In the genomic region with DNA sequence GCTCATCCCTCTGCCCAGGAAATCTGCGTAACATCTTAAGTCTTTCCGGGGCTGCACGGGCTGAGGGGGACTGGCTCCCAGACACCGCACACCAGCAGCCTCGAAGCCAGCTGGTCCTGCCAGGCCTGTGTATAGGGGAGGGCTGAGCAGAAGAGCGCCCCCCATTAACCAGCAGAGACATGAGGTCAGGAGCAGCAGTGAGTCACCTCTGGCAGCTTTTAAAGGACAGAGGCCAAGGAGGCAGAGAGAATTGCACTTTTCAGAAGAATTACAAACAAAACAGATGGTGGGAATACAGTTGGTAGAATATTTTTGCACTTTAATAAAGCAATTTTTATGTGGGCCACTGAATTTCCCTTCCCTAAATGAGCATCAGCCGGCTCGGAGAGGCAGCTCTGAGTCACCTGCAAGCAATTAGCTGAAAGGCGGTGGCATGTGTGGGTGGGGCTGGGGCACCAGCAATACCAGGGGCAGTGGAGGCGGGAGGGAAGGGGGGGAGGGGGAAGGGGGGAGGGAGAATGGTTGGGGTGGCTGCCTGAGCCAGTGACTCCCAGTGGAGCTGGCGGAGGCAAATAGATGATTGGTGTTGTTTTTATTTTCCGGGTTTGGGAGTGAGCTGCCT, we compare ENCODE assay signal across 8 cellular contexts. TPM values are rescaled to one million over a fixed set of nuclear protein-coding genes. Genes with fewer than 3 reads are reported as not detected.
DNase-seq lines count a peak whose midpoint lies in the region; ATAC-seq and TF ChIP-seq lines count a peak whose summit lies in the region.

No MANE protein-coding gene starts in this region.

- peaks cover 11% of the 10 kb centered on the region in 2 donors for H3K27me3 Mint-ChIP-seq in effector memory CD8-positive, alpha-beta T cell

- no peak for TF ChIP-seq POLR2A in sigmoid colon (IDR thresholded peaks at IDR 0.05)

- H3K27ac ChIP-seq in mesodermal cell (ENCODE audit: low read depth, low read length, severe bottlenecking): peak overlapping the region; percentile 82
- H3K27ac ChIP-seq in sigmoid colon: no peak overlapping the region

- H3K36me3 Mint-ChIP-seq in effector memory CD8-positive, alpha-beta T cell (ENCODE audit: insufficient read depth): no peaks in the 10 kb centered on the region

- no peaks in the 10 kb centered on the region for H3K36me3 ChIP-seq in mesodermal cell (ENCODE audit: control insufficient read depth, insufficient read depth, low read length)
- H3K36me3 ChIP-seq in sigmoid colon: no peaks in the 10 kb centered on the region

- WGBS in mesodermal cell (ENCODE audit: insufficient coverage in 2 of 2), 2 experiments: 58 to 60% methylated on average over 7 to 8 of the region's 12 CpGs
- 25 to 57% methylated on average over 12 of the region's 12 CpGs for WGBS in sigmoid colon, 2 donors

- no peaks in the 10 kb centered on the region for H3K9me3 Mint-ChIP-seq in effector memory CD8-positive, alpha-beta T cell

- H3K27me3 ChIP-seq in sigmoid colon: peaks cover 0 to 18% (median 0%) of the 10 kb centered on the region in 3 donors

- H3K4me3 Mint-ChIP-seq in effector memory CD8-positive, alpha-beta T cell: peak overlapping the region in 1 of 2 donors; percentile 62

- no peak for TF ChIP-seq EP300 in sigmoid colon (IDR thresholded peaks at IDR 0.05)

- H3K27ac Mint-ChIP-seq in effector memory CD8-positive, alpha-beta T cell: peak overlapping the region in 1 of 2 donors; percentile 89

- intact Hi-C loops in sigmoid colon (cut with DNase I): no loop called here

- peaks cover 0 to 11% of the 10 kb centered on the region in 2 donors for H3K4me1 Mint-ChIP-seq in effector memory CD8-positive, alpha-beta T cell (ENCODE audit: low read depth in 2 of 2)

- DNase-seq in EH (ENCODE audit: low read depth) (peak; percentile 77), NCI-H1417 (lab: John Stamatoyannopoulos, UW) (peak; percentile 55 to 79 (median 67)), amniotic stem cell (lab: John Stamatoyannopoulos, UW) (peak; percentile 52), sigmoid colon (no peak)
- DNase-seq in effector memory CD8-positive, alpha-beta T cell: no peak

- no peak for TF ChIP-seq CTCF in sigmoid colon (IDR thresholded peaks at IDR 0.05)

- H3K4me3 ChIP-seq in mesodermal cell (ENCODE audit: extremely low read depth, insufficient read depth, low read length, poor library complexity, severe bottlenecking) (peak overlapping the region; percentile 8), sigmoid colon (no peak overlapping the region)

- no peaks in the 10 kb centered on the region for H3K9me3 ChIP-seq in mesodermal cell (ENCODE audit: control insufficient read depth, low read length)
- H3K9me3 ChIP-seq in sigmoid colon: no peaks in the 10 kb centered on the region

- H3K4me1 ChIP-seq in mesodermal cell (ENCODE audit: control insufficient read depth, insufficient read depth, low read length, poor library complexity, severe bottlenecking) (peaks cover 23% of the 10 kb centered on the region), sigmoid colon (peaks cover 0 to 11% (median 4%) of the 10 kb centered on the region in 4 donors)

- ATAC-seq in HG02763 (IDR thresholded peaks at IDR 0.05; ENCODE audit: unreplicated experiment) (no peak), GM19351 (IDR thresholded peaks at IDR 0.05; ENCODE audit: unreplicated experiment) (no peak)
- no peak for ATAC-seq in effector memory CD8-positive, alpha-beta T cell (replicated peaks)

RNA-seq across cellular contexts. Expression of a gene that starts 39.1 kb away (rescaled TPM):
- polyA plus RNA-seq in mesodermal cell (2013, experiment 1 of 2): 0.33 TPM
- 0.15 TPM for polyA plus RNA-seq in mesodermal cell (2013, experiment 2 of 2)
- under 1 TPM; 0.16 to 0.71 (median 0.41) TPM for total RNA-seq in sigmoid colon
- polyA plus RNA-seq in sigmoid colon: 1 to 10 TPM; 1.0 to 1.4 (median 1.2) TPM

Comparison
In these comparisons a context has a peak if more than half of its experiments do, and no peak if none do; other contexts are left out.
1. DNase-seq: peak in EH (single experiment), NCI-H1417 (3 of 3) and amniotic stem cell (single experiment); none in sigmoid colon (single experiment) and effector memory CD8-positive, alpha-beta T cell (0 of 3).